In the genomic region with DNA sequence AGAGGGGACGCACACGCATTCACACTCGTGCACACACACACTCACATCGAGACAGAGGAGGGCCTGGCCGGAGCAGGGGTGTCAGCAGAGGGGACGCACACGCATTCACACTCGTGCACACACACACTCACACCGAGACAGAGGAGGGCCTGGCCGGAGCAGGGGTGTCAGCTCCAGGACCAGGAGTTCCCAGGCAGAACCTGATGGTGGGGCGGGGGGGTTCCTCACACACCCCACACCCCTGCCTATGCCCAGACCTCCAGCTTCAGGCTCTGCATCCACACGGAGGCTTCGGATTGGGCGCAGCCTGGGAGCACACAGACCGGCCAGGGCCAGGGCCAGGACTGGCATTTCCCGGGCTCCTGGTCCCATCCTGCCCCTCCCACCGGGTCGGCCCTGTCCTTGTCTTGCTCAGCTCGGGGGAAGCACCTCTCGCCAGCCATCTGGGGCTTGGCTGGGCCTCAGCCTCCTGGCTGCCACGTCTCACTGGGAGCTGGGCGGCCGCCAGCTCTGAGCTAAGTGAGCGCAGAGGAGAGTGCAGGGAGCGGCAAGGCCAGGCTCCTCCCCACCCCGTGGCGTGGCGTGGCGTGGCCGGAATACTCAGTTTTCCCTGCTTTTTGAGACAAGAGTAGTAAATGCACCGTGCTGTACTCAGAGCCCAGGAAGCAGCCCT, we compare ENCODE assay signal across 10 cellular contexts. TPM values are rescaled to one million over a fixed set of nuclear protein-coding genes. Genes with fewer than 3 reads are reported as not detected.
DNase-seq lines count a peak whose midpoint lies in the region; ATAC-seq and TF ChIP-seq lines count a peak whose summit lies in the region.
"Had no signal": no experiment of that assay in that cellular context is flagged by ENCODE, and none has a peak within 500 bp of the region (broad histone marks: within the 10 kb centered on the region; RNA-seq: fewer than 3 reads in every experiment).

No MANE protein-coding gene starts in this region.

- intact Hi-C loops in left cardiac atrium (cut with DNase I) (no loop called here), sigmoid colon (cut with DNase I) (loop anchor here (1.0 kb wide), 1 partner anchor 49 kb away; no protein-coding TSS in a partner anchor)

- no peak for TF ChIP-seq EP300 in sigmoid colon (IDR thresholded peaks at IDR 0.05)

- 74 to 77% methylated on average over 31 of the region's 31 CpGs for WGBS in sigmoid colon, 2 donors

- H3K27me3 ChIP-seq in sigmoid colon = no peaks in the 10 kb centered on the region

- peaks cover 0 to 20% (median 17%) of the 10 kb centered on the region in 4 donors for H3K4me1 ChIP-seq in sigmoid colon

- TF ChIP-seq CTCF in sigmoid colon (IDR thresholded peaks at IDR 0.05) = no peak

- DNase-seq in DMS79 treated with DMSO at 0.1 percent for 48 hours (lab: John Stamatoyannopoulos, UW) = peak; percentile 45
- DNase-seq in amniotic stem cell (lab: John Stamatoyannopoulos, UW) = peak; percentile 28
- DNase-seq in left cardiac atrium = peak; percentile 81
- DNase-seq in sigmoid colon = peak; percentile 95
- DNase-seq in ecto neural progenitor cell (ENCODE audit: low spot score) = no peak
- DNase-seq in SW 1271 (lab: John Stamatoyannopoulos, UW) = no peak
- no peak for DNase-seq in GDM1 (lab: John Stamatoyannopoulos, UW)

- peak overlapping the region; percentile 39 to 80 (median 60) for H3K27ac ChIP-seq in sigmoid colon
- H3K27ac ChIP-seq: SK-N-MC had no signal

- ATAC-seq in left cardiac atrium (peak; percentile 90 to 94), GM19467 (IDR thresholded peaks at IDR 0.05; ENCODE audit: unreplicated experiment) (no peak)
- ATAC-seq: HCT116 had no signal

- peak overlapping the region in 3 of 4 donors; percentile 10 to 32 (median 20) for H3K4me3 ChIP-seq in sigmoid colon
- H3K4me3 ChIP-seq: SK-N-MC had no signal

- no peaks in the 10 kb centered on the region for H3K9me3 ChIP-seq in sigmoid colon

- TF ChIP-seq POLR2A in sigmoid colon (IDR thresholded peaks at IDR 0.05) = no peak

- no peaks in the 10 kb centered on the region for H3K36me3 ChIP-seq in sigmoid colon

RNA-seq across cellular contexts. Expression of a gene that starts 31.3 kb away (rescaled TPM):
- total RNA-seq in left cardiac atrium (10 to 100 TPM; 15.0 to 22.7 TPM), sigmoid colon (10 to 100 TPM in 3 of 4 donors, 1 to 10 TPM in 1; 9.2 to 33.2 (median 14.6) TPM)
- 1 to 10 TPM in 2 of 3 donors, under 1 TPM in 1; 0.69 to 5.9 (median 1.2) TPM for polyA plus RNA-seq in sigmoid colon

Comparison
In these comparisons a context has a peak if more than half of its experiments do, and no peak if none do; other contexts are left out.
1. DNase-seq: peak in DMS79 treated with DMSO at 0.1 percent for 48 hours (single experiment), amniotic stem cell (single experiment), left cardiac atrium (single experiment) and sigmoid colon (single experiment); none in ecto neural progenitor cell (single experiment), SW 1271 (0 of 2) and GDM1 (single experiment).